ENCODE assay signal across 18 cellular contexts in the genomic region with DNA sequence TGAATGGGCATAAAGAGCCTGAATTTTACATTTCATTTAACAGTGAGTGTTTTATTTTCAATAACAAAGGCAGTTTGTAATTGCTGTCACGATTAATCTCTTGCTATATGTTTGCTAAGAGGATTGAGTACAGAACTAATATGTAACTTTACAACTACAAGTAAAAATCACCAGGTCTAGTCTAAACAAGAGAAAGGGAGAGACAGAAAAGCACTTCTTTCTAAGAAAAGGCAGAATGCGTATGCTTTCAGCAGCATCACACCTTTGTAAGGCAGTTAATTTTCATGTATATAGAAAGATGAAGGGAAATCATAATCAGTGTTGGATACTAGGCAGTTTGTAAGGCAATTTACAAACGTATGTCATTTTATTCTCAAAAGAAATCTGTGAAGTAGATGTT.
DNase-seq lines count a peak whose midpoint lies in the region; ATAC-seq, FAIRE-seq and TF ChIP-seq lines count a peak whose summit lies in the region.
"Had no signal": no experiment of that assay in that cellular context is flagged by ENCODE, and none has a peak within 500 bp of the region (broad histone marks: within the 10 kb centered on the region; RNA-seq: fewer than 3 reads in every experiment).

No MANE protein-coding gene starts in this region.

- no peak overlapping the region for H2BK5ac ChIP-seq in H1 (ENCODE audit: low read depth, low read length)

- TF ChIP-seq CTCF in H1 (IDR thresholded peaks at IDR 0.05; ENCODE audit: control extremely low read depth in 1 of 3, insufficient read depth in 1 of 3, low read depth in 1 of 3, low read length in 3 of 3) = no peak
- TF ChIP-seq CTCF in heart left ventricle (IDR thresholded peaks at IDR 0.05) = no peak

- no peak overlapping the region for H4K8ac ChIP-seq in H1 (ENCODE audit: extremely low read depth, insufficient read depth, low read length)

- no peaks in the 10 kb centered on the region for H3K79me2 ChIP-seq in H1 (ENCODE audit: control insufficient read depth in 1 of 2, insufficient read depth in 2 of 2, low read length in 2 of 2)

- no peak overlapping the region for H3K9ac ChIP-seq in H1 (replicated peaks in 1 of 4; ENCODE audit: extremely low read depth in 1 of 4, low read depth in 3 of 4, low read length in 3 of 4)
- H3K9ac ChIP-seq: BLaER1, GM23248 had no signal

- POLR2A ChIA-PET in H1 (lab: Charles Lee; ENCODE audit: partially characterized antibody) = no interaction called here

- no peak overlapping the region for H2BK120ac ChIP-seq in H1 (replicated peaks; ENCODE audit: low read depth, low read length)

- H2BK20ac ChIP-seq in H1 (ENCODE audit: low read length) = no peak overlapping the region

- intact Hi-C loops in heart left ventricle (cut with DNase I) = no loop called here

- H3K4me1 ChIP-seq in H1 (replicated peaks in 1 of 4; ENCODE audit: control insufficient read depth in 3 of 4, insufficient read depth in 4 of 4, low read length in 3 of 4) (no peaks in the 10 kb centered on the region; a peak in 1 of 7 replicates), heart left ventricle (no peaks in the 10 kb centered on the region)
- H3K4me1 ChIP-seq: BLaER1 had no signal

- FAIRE-seq in H1 (lab: Jason Lieb, UNC) = no peak
- FAIRE-seq: GM12878, GM18507, HTR-8/SVneo had no signal

- DNase-seq in NCI-H1092 treated with DMSO at 0.1 percent for 48 hours (lab: John Stamatoyannopoulos, UW) (peak; percentile 27), NCI-H1092 (lab: John Stamatoyannopoulos, UW) (no peak), NCI-H1930 (lab: John Stamatoyannopoulos, UW) (peak; percentile 9 to 31), NCI-H748 treated with DMSO at 0.1 percent for 48 hours (lab: John Stamatoyannopoulos, UW) (peak; percentile 47), H1 (ENCODE audit: low read depth in 1 of 2, low spot score in 2 of 2) (no peak), NCI-H2171 (lab: John Stamatoyannopoulos, UW) (no peak), heart left ventricle (no peak)
- no peak for DNase-seq in stimulated activated CD4-positive, alpha-beta T cell treated with anti-CD3 and anti-CD28 coated beads, Interleukin-4, amount 100 ng/mL, for 24 hours
- DNase-seq: 8988T; AML-193; CD4-positive, CD25-positive, alpha-beta regulatory T cell; DMS79; GM23248; H9 had no signal

- H3K4me2 ChIP-seq in H1 (ENCODE audit: insufficient read depth in 1 of 2, low read depth in 2 of 2, low read length in 2 of 2) = no peak overlapping the region
- H3K4me2 ChIP-seq: BLaER1 had no signal

- no peak overlapping the region for H3K18ac ChIP-seq in H1 (ENCODE audit: extremely low read depth, low read length)

- WGBS in H1 (ENCODE audit: extremely low coverage in 1 of 2, insufficient coverage in 1 of 2, insufficient read length in 1 of 2, insufficient replicate concordance in 2 of 2, low coverage in 1 of 2, low lambda C conversion rate in 2 of 2, missing lambda C conversion rate in 1 of 2), 2 experiments = 43% methylated on average over 3 of the region's 3 CpGs; no CpG with 5 or more reads in 1 of the 2 experiments
- 36 to 46% (median 38%) methylated on average over 3 of the region's 3 CpGs for WGBS in heart left ventricle, 4 donors

- no peak overlapping the region for H3K4ac ChIP-seq in H1 (replicated peaks; ENCODE audit: insufficient read length, low read depth, low read length)

- H3K14ac ChIP-seq in H1 (ENCODE audit: insufficient read length) = no peak overlapping the region

- no peak overlapping the region for H2BK12ac ChIP-seq in H1 (ENCODE audit: low read depth, low read length)

- TF ChIP-seq EP300 in H1 (IDR thresholded peaks at IDR 0.05; ENCODE audit: borderline replicate concordance in 1 of 2, low read depth in 2 of 2, low read length in 2 of 2) = no peak

- TF ChIP-seq POLR2A in H1 (IDR thresholded peaks at IDR 0.05; ENCODE audit: control extremely low read depth in 1 of 2, low read depth in 2 of 2, low read length in 2 of 2) (no peak), heart left ventricle (IDR thresholded peaks at IDR 0.05) (no peak)

- H3K23me2 ChIP-seq in H1 (ENCODE audit: low read depth, low read length) = no peaks in the 10 kb centered on the region

- no peak overlapping the region for H3K4me3 ChIP-seq in H1 (ENCODE audit: extremely low read depth in 1 of 4, insufficient read depth in 2 of 4, low read depth in 3 of 4, low read length in 4 of 4)
- no peak overlapping the region for H3K4me3 ChIP-seq in heart left ventricle
- H3K4me3 ChIP-seq: BLaER1, GM12878, GM23248 had no signal

- H3K36me3 ChIP-seq in H1 (ENCODE audit: control insufficient read depth in 2 of 4, insufficient read depth in 4 of 4, low read length in 3 of 4) = no peaks in the 10 kb centered on the region
- no peaks in the 10 kb centered on the region for H3K36me3 ChIP-seq in heart left ventricle
- H3K36me3 ChIP-seq: BLaER1 had no signal

- no peak overlapping the region for H3K23ac ChIP-seq in H1 (ENCODE audit: insufficient read length)

- H3K9me3 ChIP-seq in H1 (ENCODE audit: insufficient read depth in 2 of 2, low read depth in 1 of 2, low read length in 1 of 2) (no peaks in the 10 kb centered on the region), heart left ventricle (no peaks in the 10 kb centered on the region)
- H3K9me3 ChIP-seq: BLaER1 had no signal

- H3K56ac ChIP-seq in H1 (replicated peaks; ENCODE audit: insufficient read length, low read depth, low read length) = no peak overlapping the region

- H3K79me1 ChIP-seq in H1 (ENCODE audit: low read depth, low read length) = no peaks in the 10 kb centered on the region

- H3K27ac ChIP-seq in H1 (ENCODE audit: low read depth, low read length) = no peak overlapping the region
- no peak overlapping the region for H3K27ac ChIP-seq in heart left ventricle
- H3K27ac ChIP-seq: BLaER1, GM23248 had no signal

- H3K27me3 ChIP-seq in H1 (replicated peaks in 1 of 4; ENCODE audit: control insufficient read depth in 3 of 4, extremely low read depth in 1 of 4, insufficient read depth in 3 of 4, low read length in 3 of 4) (no peaks in the 10 kb centered on the region), heart left ventricle (no peaks in the 10 kb centered on the region)
- H3K27me3 ChIP-seq: BLaER1 had no signal

- ATAC-seq in heart left ventricle = no peak
- ATAC-seq: GM12878 had no signal

- no peak for TF ChIP-seq RAD21 in H1 (IDR thresholded peaks at IDR 0.05 in 1 of 2, conservative IDR thresholded peaks at IDR 0.05 in 1 of 2; ENCODE audit: low read depth in 2 of 2, low read length in 2 of 2)

- no peak overlapping the region for H4K91ac ChIP-seq in H1 (replicated peaks; ENCODE audit: insufficient read length, low read length)

- H2BK15ac ChIP-seq in H1 (ENCODE audit: low read length) = no peak overlapping the region

- H4K20me1 ChIP-seq in H1 (replicated peaks in 1 of 2; ENCODE audit: control insufficient read depth in 1 of 2, insufficient read depth in 2 of 2, low read length in 2 of 2) = no peaks in the 10 kb centered on the region
- H4K20me1 ChIP-seq: BLaER1 had no signal

- H4K5ac ChIP-seq in H1 (ENCODE audit: insufficient read length, low read depth, low read length) = no peak overlapping the region

- H2AFZ ChIP-seq in H1 (ENCODE audit: low read length) = 0 out of 2 replicates have a peak overlapping the region, but pooled peaks have one; percentile 12
- H2AFZ ChIP-seq: GM23248 had no signal

- CTCF ChIA-PET in H1 (lab: Charles Lee; ENCODE audit: partially characterized antibody) = no interaction called here

- H2AK5ac ChIP-seq in H1 (ENCODE audit: low read depth, low read length) = no peak overlapping the region

TF ChIP-seq in H1, 55 proteins besides CTCF, POLR2A, EP300 and RAD21:
- TF ChIP-seq RNF2 (IDR thresholded peaks at IDR 0.05; ENCODE audit: borderline replicate concordance, low read depth, low read length, missing control alignments, poor library complexity, severe bottlenecking) = no peak
- TF ChIP-seq, protein P1, sequence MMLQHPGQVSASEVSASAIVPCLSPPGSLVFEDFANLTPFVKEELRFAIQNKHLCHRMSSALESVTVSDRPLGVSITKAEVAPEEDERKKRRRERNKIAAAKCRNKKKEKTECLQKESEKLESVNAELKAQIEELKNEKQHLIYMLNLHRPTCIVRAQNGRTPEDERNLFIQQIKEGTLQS (IDR thresholded peaks at IDR 0.05; ENCODE audit: insufficient read depth, low read depth, low read length) = no peak

Comparison
In these comparisons a context has a peak if more than half of its experiments do, and no peak if none do; other contexts are left out.
1. DNase-seq: peak in NCI-H1092 treated with DMSO at 0.1 percent for 48 hours (single experiment), NCI-H1930 (2 of 2) and NCI-H748 treated with DMSO at 0.1 percent for 48 hours (single experiment); none in NCI-H1092 (single experiment), H1 (0 of 2), stimulated activated CD4-positive, alpha-beta T cell treated with anti-CD3 and anti-CD28 coated beads, Interleukin-4, amount 100 ng/mL, for 24 hours (single experiment), NCI-H2171 (single experiment) and heart left ventricle (0 of 5).